ENCODE assay signal across 9 cellular contexts in the genomic region with DNA sequence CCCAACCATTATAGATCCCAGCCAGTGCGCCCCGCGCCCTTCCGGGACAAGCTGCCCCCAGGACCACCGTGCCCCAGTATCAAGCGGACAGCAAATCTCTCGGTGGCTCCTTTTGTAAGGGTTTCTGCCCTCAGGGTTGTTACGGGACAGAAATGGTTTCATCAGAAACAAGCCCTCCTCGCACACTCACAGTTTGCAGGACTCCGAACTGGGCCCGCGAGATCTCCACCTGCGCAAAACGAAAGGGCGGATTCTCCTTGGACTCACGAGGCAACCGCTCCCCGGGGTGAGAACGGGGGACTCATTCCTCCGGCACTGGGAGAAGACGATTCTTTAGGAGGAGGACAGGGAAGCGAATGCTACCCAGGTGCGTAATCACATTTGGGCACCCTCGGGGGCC. TPM values are rescaled to one million over a fixed set of nuclear protein-coding genes. Genes with fewer than 3 reads are reported as not detected.
A peak's percentile ranks its signal among the peaks of the same experiment; 100 is the strongest.
DNase-seq lines count a peak whose midpoint lies in the region; ATAC-seq and TF ChIP-seq lines count a peak whose summit lies in the region.
"Had no signal": no experiment of that assay in that cellular context is flagged by ENCODE, and none has a peak within 500 bp of the region (broad histone marks: within the 10 kb centered on the region; RNA-seq: fewer than 3 reads in every experiment).

No MANE protein-coding gene starts in this region.

- H3K4me3 Mint-ChIP-seq in nephron = peak overlapping the region; percentile 72 to 82 (median 81)

- no peaks in the 10 kb centered on the region for H3K36me3 Mint-ChIP-seq in nephron (ENCODE audit: low read depth)

- H3K27me3 Mint-ChIP-seq in nephron (ENCODE audit: low read depth) = peaks cover 72% of the 10 kb centered on the region

- H3K27ac ChIP-seq in right atrium auricular region = peak overlapping the region in 1 of 2 donors; percentile 70
- peak overlapping the region in 1 of 2 donors; percentile 45 for H3K27ac ChIP-seq in coronary artery

- no peaks in the 10 kb centered on the region for H3K9me3 Mint-ChIP-seq in nephron

- no peak overlapping the region for H3K27ac Mint-ChIP-seq in nephron

- H3K4me1 Mint-ChIP-seq in nephron = peaks cover 7% of the 10 kb centered on the region

- CTCF ChIA-PET in GM10248 (lab: Yijun Ruan, JAX) = interaction anchor here (1.0 to 7.2 kb wide), 2 partner anchors 11 to 42 kb away, joined by 3 to 79 read pairs; no protein-coding TSS in a partner anchor

- H3K9me3 ChIP-seq in right atrium auricular region = no peaks in the 10 kb centered on the region

- H3K4me1 ChIP-seq in right atrium auricular region = peaks cover 0 to 38% of the 10 kb centered on the region in 2 donors

- intact Hi-C loops in Right ventricle myocardium superior (cut with DNase I) = no loop called here

- peak overlapping the region; percentile 44 to 75 for H3K4me3 ChIP-seq in right atrium auricular region
- peak overlapping the region; percentile 87 for H3K4me3 ChIP-seq in coronary artery

- no peaks in the 10 kb centered on the region for H3K36me3 ChIP-seq in right atrium auricular region

- TF ChIP-seq CTCF in right atrium auricular region (IDR thresholded peaks at IDR 0.05) (no peak), coronary artery (IDR thresholded peaks at IDR 0.05) (no peak), nephron (IDR thresholded peaks at IDR 0.05; ENCODE audit: unreplicated experiment in 3 of 3) (no peak), GM10248 (IDR thresholded peaks at IDR 0.05; ENCODE audit: control extremely low read depth, extremely low read depth, low read depth, missing control alignments) (no peak)

- DNase-seq in right atrium auricular region (ENCODE audit: low spot score) (no peak), Right ventricle myocardium superior (no peak), coronary artery (ENCODE audit: low spot score) (no peak), GM10248 (ENCODE audit: extremely low spot score) (no peak), MV-4-11 (lab: John Stamatoyannopoulos, UW) (no peak), GOT3 (lab: John Stamatoyannopoulos, UW) (no peak)
- DNase-seq: COR-L47 had no signal

- no peaks in the 10 kb centered on the region for H3K27me3 ChIP-seq in right atrium auricular region

- ATAC-seq in Right ventricle myocardium superior (ENCODE audit: poor library complexity) (no peak), GM18517 (IDR thresholded peaks at IDR 0.05; ENCODE audit: unreplicated experiment) (no peak)

- POLR2A ChIA-PET in GM10248 (lab: Yijun Ruan, JAX) = interaction anchor here (0.6 kb wide), 1 partner anchor 61 kb away, joined by 9 read pairs; no protein-coding TSS in a partner anchor

RNA-seq across cellular contexts. Expression of a gene that starts 51.1 kb away (rescaled TPM):
- 10 to 100 TPM; 35.0 to 41.0 TPM for total RNA-seq in right atrium auricular region
- 20.9 TPM for total RNA-seq in Right ventricle myocardium superior

RNA-seq across cellular contexts. Expression of a gene that starts 54.5 kb away (rescaled TPM):
- total RNA-seq in right atrium auricular region (10 to 100 TPM; 10.3 to 13.0 TPM), Right ventricle myocardium superior (49.4 TPM)
